In genomic region chr5:59798862-59799667, GRCh38 we compare ENCODE assay signal across 8 cellular contexts.
DNase-seq lines count a peak whose midpoint lies in the region; ATAC-seq and TF ChIP-seq lines count a peak whose summit lies in the region.

No MANE protein-coding gene starts in this region.

- DNase-seq in DMS79 (lab: John Stamatoyannopoulos, UW): peak; percentile 82
- DNase-seq in body of pancreas: peak in 1 of 4 donors; percentile 21
- DNase-seq in aorta: no peak
- no peak for DNase-seq in RKO (ENCODE audit: low spot score)
- no peak for DNase-seq in omental fat pad (ENCODE audit: low spot score)

- H3K4me1 ChIP-seq in body of pancreas (peaks cover 10% of the 10 kb centered on the region), neutrophil (ENCODE audit: control insufficient read depth in 1 of 2, insufficient read depth in 1 of 2, low read depth in 1 of 2, low read length in 1 of 2) (peaks cover 5 to 15% of the 10 kb centered on the region in 2 experiments), aorta (ENCODE audit: control insufficient read depth in 1 of 2, insufficient read depth in 2 of 2, low read length in 2 of 2) (peaks cover 0 to 4% of the 10 kb centered on the region in 2 donors)

- no peak overlapping the region for H3K4me3 ChIP-seq in body of pancreas
- no peak overlapping the region for H3K4me3 ChIP-seq in neutrophil (ENCODE audit: low read depth in 1 of 2, low read length in 1 of 2)
- no peak overlapping the region for H3K4me3 ChIP-seq in aorta (ENCODE audit: low read length in 2 of 2)

- H3K27ac ChIP-seq in body of pancreas (peak overlapping the region in 3 of 4 donors; percentile 19 to 37 (median 19)), neutrophil (peak overlapping the region; percentile 26), aorta (ENCODE audit: low read depth in 1 of 2, low read length in 2 of 2) (no peak overlapping the region)

- ATAC-seq in GM19455 (IDR thresholded peaks at IDR 0.05; ENCODE audit: unreplicated experiment) (peak; percentile 68), HG03469 (IDR thresholded peaks at IDR 0.05; ENCODE audit: unreplicated experiment) (peak; percentile 57), body of pancreas (peak; percentile 73), aorta (ENCODE audit: low FRiP score) (no peak), omental fat pad (ENCODE audit: low FRiP score) (no peak)

- no peaks in the 10 kb centered on the region for H3K36me3 ChIP-seq in body of pancreas (replicated peaks in 1 of 2; ENCODE audit: insufficient read depth in 1 of 2, low read depth in 2 of 2)
- no peaks in the 10 kb centered on the region for H3K36me3 ChIP-seq in neutrophil
- H3K36me3 ChIP-seq in aorta (ENCODE audit: control insufficient read depth in 1 of 2, insufficient read depth in 2 of 2, low read length in 1 of 2): no peaks in the 10 kb centered on the region

- TF ChIP-seq POLR2A in body of pancreas (IDR thresholded peaks at IDR 0.05): no peak

- H3K27me3 ChIP-seq in body of pancreas (no peaks in the 10 kb centered on the region), neutrophil (no peaks in the 10 kb centered on the region), aorta (ENCODE audit: control insufficient read depth in 1 of 2, insufficient read depth in 2 of 2, low read length in 1 of 2) (no peaks in the 10 kb centered on the region)

- H3K9me3 ChIP-seq in body of pancreas (no peaks in the 10 kb centered on the region), neutrophil (no peaks in the 10 kb centered on the region), aorta (ENCODE audit: control insufficient read depth, low read length) (no peaks in the 10 kb centered on the region)

- no peak for TF ChIP-seq CTCF in body of pancreas (IDR thresholded peaks at IDR 0.05)
- TF ChIP-seq CTCF in neutrophil (IDR thresholded peaks at IDR 0.05): no peak
- TF ChIP-seq CTCF in omental fat pad (IDR thresholded peaks at IDR 0.05): no peak

- 34 to 39% methylated on average over 5 of the region's 5 CpGs for WGBS in body of pancreas, 2 donors
- 71 to 74% methylated on average over 5 of the region's 5 CpGs for WGBS in aorta, 2 donors

- intact Hi-C loops in body of pancreas (cut with DNase I): loop anchor here (10.0 kb wide), 1 partner anchor 294 kb away; no protein-coding TSS in a partner anchor
- intact Hi-C loops in aorta (cut with DNase I): loop anchor here (5.0 to 10.0 kb wide), 3 partner anchors 124 to 604 kb away; no protein-coding TSS in a partner anchor

Comparison
In these comparisons a context has a peak if more than half of its experiments do, and no peak if none do; other contexts are left out.
1. ATAC-seq: peak in GM19455 (single experiment), HG03469 (single experiment) and body of pancreas (single experiment); none in aorta (single experiment) and omental fat pad (single experiment).
2. H3K27ac ChIP-seq: peak in body of pancreas (3 of 4) and neutrophil (single experiment); none in aorta (0 of 2).